ENCODE assay signal across 8 cellular contexts in genomic region chr11:64204464-64204989, GRCh38. TPM values are rescaled to one million over a fixed set of nuclear protein-coding genes. Genes with fewer than 3 reads are reported as not detected.
A peak's percentile ranks its signal among the peaks of the same experiment; 100 is the strongest.
DNase-seq lines count a peak whose midpoint lies in the region; ATAC-seq and TF ChIP-seq lines count a peak whose summit lies in the region.

No MANE protein-coding gene starts in this region.

- no peaks in the 10 kb centered on the region for H4K20me1 ChIP-seq in mammary epithelial cell (ENCODE audit: insufficient read depth, low read length)

- no peak overlapping the region for H3K4me3 ChIP-seq in WERI-Rb-1 (ENCODE audit: low read depth, low read length)
- no peak overlapping the region for H3K4me3 ChIP-seq in mammary epithelial cell (replicated peaks in 1 of 3; ENCODE audit: insufficient read depth in 1 of 3, low read depth in 2 of 3, low read length in 3 of 3)

- H3K9me3 ChIP-seq in WERI-Rb-1 (ENCODE audit: severe bottlenecking), result no peaks in the 10 kb centered on the region
- H3K9me3 ChIP-seq in mammary epithelial cell (replicated peaks; ENCODE audit: insufficient read depth, low read length), result no peaks in the 10 kb centered on the region

- peak; percentile 76 for TF ChIP-seq CTCF in GM20000 (IDR thresholded peaks at IDR 0.05; ENCODE audit: extremely low read depth, missing control alignments)
- TF ChIP-seq CTCF in WERI-Rb-1 (IDR thresholded peaks at IDR 0.05; ENCODE audit: low read depth, low read length), result peak; percentile 72
- TF ChIP-seq CTCF in mammary epithelial cell (conservative IDR thresholded peaks at IDR 0.05 in 1 of 2, IDR thresholded peaks at IDR 0.05 in 1 of 2; ENCODE audit: extremely low read depth in 1 of 2, insufficient read depth in 1 of 2, low read depth in 1 of 2, low read length in 2 of 2), result peak; percentile 80 to 91

- BruUV-seq in mammary epithelial cell (replicated peaks; lab: Mats Ljungman, UMichigan), result no TSS peak

- H3K27ac ChIP-seq in WERI-Rb-1 (no peak overlapping the region), mammary epithelial cell (ENCODE audit: insufficient read depth, low read depth, low read length) (no peak overlapping the region)

- H2AFZ ChIP-seq in mammary epithelial cell (ENCODE audit: low read depth, low read length), result no peak overlapping the region

- dilution Hi-C loops in mammary epithelial cell (cut with HindIII; ENCODE audit: low sequenced_read_pairs), result loop anchor here (10.0 kb wide), 1 partner anchor 250 kb away; no protein-coding TSS in a partner anchor

- CTCF ChIA-PET in mammary epithelial cell (lab: Charles Lee; ENCODE audit: low non-redundant PET), result interaction anchor here (0.5 to 1.1 kb wide), 8 partner anchors 21 to 243 kb away, joined by 3 to 31 read pairs (median 5); partner anchors contain the start of genes NUDT22 and TRPT1

- no peak overlapping the region for H3K9ac ChIP-seq in mammary epithelial cell (ENCODE audit: insufficient read depth, low read length)

- ATAC-seq in HG03354 (IDR thresholded peaks at IDR 0.05; ENCODE audit: poor library complexity, severe bottlenecking, unreplicated experiment), result no peak

- intact Hi-C loops in mammary epithelial cell (cut with micrococcal nuclease), result loop anchor here (1.0 to 5.0 kb wide), 5 partner anchors 47 to 448 kb away; partner anchors contain the start of genes PLCB3 and RPS6KA4

- no peaks in the 10 kb centered on the region for H3K27me3 ChIP-seq in WERI-Rb-1 (ENCODE audit: insufficient read depth, low read depth, severe bottlenecking)
- H3K27me3 ChIP-seq in mammary epithelial cell (ENCODE audit: insufficient read depth, low read length), result no peaks in the 10 kb centered on the region

- H3K4me2 ChIP-seq in mammary epithelial cell (ENCODE audit: insufficient read depth, low read depth, low read length), result no peak overlapping the region

- WGBS in mammary epithelial cell (ENCODE audit: low coverage, missing lambda C conversion rate), result 35% methylated on average over 4 of the region's 7 CpGs

- in situ Hi-C loops in mammary epithelial cell (cut with MboI; ENCODE audit: low sequenced_read_pairs in 2 of 2), result loop anchor here in 1 of 2 donors (5.0 kb wide), 1 partner anchor 98 kb away; the partner anchor contains the start of gene CATSPERZ

- peaks cover 2% of the 10 kb centered on the region for H3K79me2 ChIP-seq in mammary epithelial cell (ENCODE audit: insufficient read depth, low read length)

- peaks cover 82% of the 10 kb centered on the region for H3K36me3 ChIP-seq in WERI-Rb-1
- H3K36me3 ChIP-seq in mammary epithelial cell (ENCODE audit: insufficient read depth, low read length), result peaks cover 26% of the 10 kb centered on the region

- H3K4me1 ChIP-seq in mammary epithelial cell (ENCODE audit: insufficient read depth, low read length), result peaks cover 5% of the 10 kb centered on the region

- DNase-seq in 8988T (peak; percentile 92), GM20000 (ENCODE audit: low spot score) (peak; percentile 79), NCI-H446 treated with DMSO at 0.1 percent for 48 hours (lab: John Stamatoyannopoulos, UW) (peak; percentile 81), WERI-Rb-1 (peak; percentile 76), mammary epithelial cell (peak; percentile 81), iris pigment epithelial cell (ENCODE audit: low read depth) (peak; percentile 98)
- peak; percentile 65 to 67 for DNase-seq in stimulated activated CD4-positive, alpha-beta T cell treated with anti-CD3 and anti-CD28 coated beads, Interleukin-15, amount 100 ng/mL, for 1 hour (ENCODE audit: low read depth in 1 of 2, low spot score in 1 of 2)

RNA-seq across cellular contexts. Expression of gene FERMT3, which starts 2.0 kb away (rescaled TPM):
- total RNA-seq in mammary epithelial cell, result 1 to 10 TPM; 1.5 to 1.9 TPM
- polyA plus RNA-seq in mammary epithelial cell, result 0.58 TPM
- not detected for polyA minus RNA-seq in mammary epithelial cell

RNA-seq across cellular contexts. Expression of gene STIP1, which starts 18.6 kb away (rescaled TPM):
- 100 to 1,000 TPM; 105 to 173 TPM for total RNA-seq in mammary epithelial cell
- 187 TPM for polyA plus RNA-seq in mammary epithelial cell
- 270 TPM for polyA minus RNA-seq in mammary epithelial cell

RNA-seq across cellular contexts. Expression of gene TRPT1, which starts 21.5 kb away (rescaled TPM):
- total RNA-seq in mammary epithelial cell, result 10 to 100 TPM; 21.5 to 36.0 TPM
- polyA plus RNA-seq in mammary epithelial cell, result 37.2 TPM
- 37.3 TPM for polyA minus RNA-seq in mammary epithelial cell

RNA-seq across cellular contexts. Expression of gene NUDT22, which starts 21.5 kb away (rescaled TPM):
- total RNA-seq in mammary epithelial cell, result 10 to 100 TPM; 52.5 to 64.7 TPM
- polyA plus RNA-seq in mammary epithelial cell, result 37.2 TPM
- 61.6 TPM for polyA minus RNA-seq in mammary epithelial cell

RNA-seq across cellular contexts. Expression of gene DNAJC4, which starts 25.8 kb away (rescaled TPM):
- total RNA-seq in mammary epithelial cell, result 10 to 100 TPM; 10.2 to 15.6 TPM
- polyA plus RNA-seq in mammary epithelial cell, result 10.9 TPM
- 3.1 TPM for polyA minus RNA-seq in mammary epithelial cell
